12 cellular contexts compared by ENCODE assay signal in genomic region chr9:91116711-91117110, GRCh38.
DNase-seq lines count a peak whose midpoint lies in the region; ATAC-seq and TF ChIP-seq lines count a peak whose summit lies in the region.
"Had no signal": no experiment of that assay in that cellular context is flagged by ENCODE, and none has a peak within 500 bp of the region (broad histone marks: within the 10 kb centered on the region; RNA-seq: fewer than 3 reads in every experiment).

No MANE protein-coding gene starts in this region.

- H3K4me1 ChIP-seq in skeletal muscle tissue (ENCODE audit: control insufficient read depth in 3 of 3, insufficient read depth in 3 of 3, low read length in 3 of 3), result peaks cover 23 to 31% (median 27%) of the 10 kb centered on the region in 3 donors
- peaks cover 0 to 44% (median 14%) of the 10 kb centered on the region in 4 donors for H3K4me1 ChIP-seq in tibial nerve
- H3K4me1 ChIP-seq: BE2C, HAP-1 had no signal

- ATAC-seq in GM21529 (IDR thresholded peaks at IDR 0.05; ENCODE audit: unreplicated experiment), result no peak
- no peak for ATAC-seq in GM19395 (IDR thresholded peaks at IDR 0.05; ENCODE audit: unreplicated experiment)
- ATAC-seq: CD8-positive, alpha-beta T cell had no signal

- TF ChIP-seq POLR2A in tibial nerve (IDR thresholded peaks at IDR 0.05), result no peak

- no peak for TF ChIP-seq EP300 in tibial nerve (IDR thresholded peaks at IDR 0.05)

- H3K4me3 ChIP-seq in skeletal muscle tissue (ENCODE audit: low read length in 3 of 3), result no peak overlapping the region
- H3K4me3 ChIP-seq in tibial nerve, result no peak overlapping the region
- H3K4me3 ChIP-seq: HAP-1 had no signal

- H3K9ac ChIP-seq in skeletal muscle tissue (ENCODE audit: low read depth in 1 of 3, low read length in 3 of 3), result no peak overlapping the region

- 82 to 92% methylated on average over 5 of the region's 5 CpGs for WGBS in tibial nerve, 2 donors

- H3K27ac ChIP-seq in C4-2B, result peak overlapping the region; percentile 13; the same call in 1 of the 2 replicates
- H3K27ac ChIP-seq in VCaP, result peak overlapping the region; percentile 55
- H3K27ac ChIP-seq in skeletal muscle tissue (ENCODE audit: low read depth, low read length), result peak overlapping the region; percentile 81
- H3K27ac ChIP-seq in tibial nerve, result peak overlapping the region in 3 of 4 donors; percentile 34 to 87 (median 85)

- DNase-seq in tibial nerve (ENCODE audit: low spot score in 2 of 2), result no peak
- no peak for DNase-seq in HK-2 (ENCODE audit: unreplicated experiment)
- DNase-seq: BE2C; CD8-positive, alpha-beta T cell; COR-L47; DMS153 had no signal

- no peaks in the 10 kb centered on the region for H3K36me3 ChIP-seq in skeletal muscle tissue (ENCODE audit: control insufficient read depth in 3 of 3, insufficient read depth in 3 of 3, low read length in 3 of 3)
- H3K36me3 ChIP-seq in tibial nerve, result no peaks in the 10 kb centered on the region
- H3K36me3 ChIP-seq: BE2C, HAP-1 had no signal

- H3K9me3 ChIP-seq in skeletal muscle tissue (ENCODE audit: control insufficient read depth in 3 of 3, low read length in 3 of 3), result no peaks in the 10 kb centered on the region
- H3K9me3 ChIP-seq in tibial nerve, result peaks cover 0 to 6% (median 0%) of the 10 kb centered on the region in 4 donors
- H3K9me3 ChIP-seq: BE2C, HAP-1 had no signal

- no peaks in the 10 kb centered on the region for H3K27me3 ChIP-seq in skeletal muscle tissue (ENCODE audit: control insufficient read depth in 3 of 3, insufficient read depth in 3 of 3, low read length in 3 of 3)
- H3K27me3 ChIP-seq in tibial nerve, result no peaks in the 10 kb centered on the region
- H3K27me3 ChIP-seq: BE2C had no signal

- no peak for TF ChIP-seq CTCF in C4-2B (conservative IDR thresholded peaks at IDR 0.05)
- TF ChIP-seq CTCF in VCaP (conservative IDR thresholded peaks at IDR 0.05), result no peak
- no peak for TF ChIP-seq CTCF in tibial nerve (IDR thresholded peaks at IDR 0.05)

Comparison
In these comparisons a context has a peak if more than half of its experiments do, and no peak if none do; other contexts are left out.
1. H3K27ac ChIP-seq: peak in every context shown above with its lines; median percentile 85 in tibial nerve; 81 in skeletal muscle tissue; 55 in VCaP; 13 in C4-2B.